ENCODE assay signal across 26 cellular contexts in genomic region chr5:163245584-163245983, GRCh38.
"Had no signal": no experiment of that assay in that cellular context is flagged by ENCODE, and none has a peak within 500 bp of the region (broad histone marks: within the 10 kb centered on the region; RNA-seq: fewer than 3 reads in every experiment).

No MANE protein-coding gene starts in this region.

- FAIRE-seq: colon, keratinocyte had no signal

- H3K27me3 Mint-ChIP-seq: stimulated activated naive CD8-positive, alpha-beta T cell treated with anti-CD3 and anti-CD28 coated beads, Interleukin-15, amount 100 ng/mL, for 72 hours; type B pancreatic cell had no signal

- DNase-seq: dorsolateral prefrontal cortex; effector CD4-positive, alpha-beta T cell; foreskin fibroblast; gastrocnemius medialis; head of caudate nucleus; immature natural killer cell; left ventricle myocardium superior; lower lobe of right lung; natural killer cell; stimulated activated CD4-positive, alpha-beta T cell treated with anti-CD3 and anti-CD28 coated beads, Interleukin-12 subunit alpha, Interleukin-12 subunit beta, amount 100 ng/mL, for 4 hours; stimulated activated CD4-positive, alpha-beta T cell treated with anti-CD3 and anti-CD28 coated beads, Interleukin-1b, Interleukin-23, amount 100 ng/mL, for 48 hours; stimulated activated CD4-positive, alpha-beta T cell treated with anti-CD3 and anti-CD28 coated beads, Interleukin-4, amount 100 ng/mL, for 1 hour; stimulated activated CD8-positive, alpha-beta memory T cell treated with anti-CD3 and anti-CD28 coated beads, Interleukin-4, amount 100 ng/mL, for 48 hours; stimulated activated naive CD4-positive, alpha-beta T cell; stimulated activated naive CD8-positive, alpha-beta T cell treated with anti-CD3 and anti-CD28 coated beads, Interleukin-15, amount 100 ng/mL, for 72 hours; thyroid gland had no signal

- H3K36me3 Mint-ChIP-seq: immature natural killer cell, natural killer cell, type B pancreatic cell had no signal

- ATAC-seq: esophagus mucosa; gastrocnemius medialis; left ventricle myocardium superior; lower lobe of right lung; natural killer cell; sciatic nerve; stimulated activated naive CD8-positive, alpha-beta T cell treated with anti-CD3 and anti-CD28 coated beads, Interleukin-15, amount 100 ng/mL, for 72 hours had no signal

- H3K4me3 Mint-ChIP-seq: immature natural killer cell; natural killer cell; neural crest cell; stimulated activated naive CD8-positive, alpha-beta T cell treated with anti-CD3 and anti-CD28 coated beads, Interleukin-15, amount 100 ng/mL, for 72 hours; type B pancreatic cell had no signal

- H3K4me3 ChIP-seq: dorsolateral prefrontal cortex, gastrocnemius medialis, lower lobe of right lung, prostate gland, right atrium auricular region, smooth muscle cell, thyroid gland had no signal

- H3K27ac Mint-ChIP-seq: immature natural killer cell; natural killer cell; stimulated activated naive CD8-positive, alpha-beta T cell treated with anti-CD3 and anti-CD28 coated beads, Interleukin-15, amount 100 ng/mL, for 72 hours; type B pancreatic cell had no signal

- H3K27ac ChIP-seq: dorsolateral prefrontal cortex, epithelial cell of prostate, gastrocnemius medialis, lower lobe of right lung, prostate gland, right atrium auricular region, thyroid gland had no signal

- H3K9me3 Mint-ChIP-seq: type B pancreatic cell had no signal

- H3K9me3 ChIP-seq: gastrocnemius medialis, lower lobe of right lung, prostate gland, right atrium auricular region, thyroid gland had no signal

- H3K4me1 Mint-ChIP-seq: immature natural killer cell; natural killer cell; neural crest cell; stimulated activated naive CD8-positive, alpha-beta T cell treated with anti-CD3 and anti-CD28 coated beads, Interleukin-15, amount 100 ng/mL, for 72 hours had no signal

- H3K4me2 ChIP-seq: smooth muscle cell had no signal

- H3K27me3 ChIP-seq: dorsolateral prefrontal cortex, gastrocnemius medialis, right atrium auricular region, thyroid gland had no signal

- H3K4me1 ChIP-seq: gastrocnemius medialis, lower lobe of right lung, prostate gland, right atrium auricular region, thyroid gland had no signal

- H3K36me3 ChIP-seq: gastrocnemius medialis, lower lobe of right lung, prostate gland, right atrium auricular region, thyroid gland had no signal
